27 cellular contexts compared by ENCODE assay signal in the genomic region with DNA sequence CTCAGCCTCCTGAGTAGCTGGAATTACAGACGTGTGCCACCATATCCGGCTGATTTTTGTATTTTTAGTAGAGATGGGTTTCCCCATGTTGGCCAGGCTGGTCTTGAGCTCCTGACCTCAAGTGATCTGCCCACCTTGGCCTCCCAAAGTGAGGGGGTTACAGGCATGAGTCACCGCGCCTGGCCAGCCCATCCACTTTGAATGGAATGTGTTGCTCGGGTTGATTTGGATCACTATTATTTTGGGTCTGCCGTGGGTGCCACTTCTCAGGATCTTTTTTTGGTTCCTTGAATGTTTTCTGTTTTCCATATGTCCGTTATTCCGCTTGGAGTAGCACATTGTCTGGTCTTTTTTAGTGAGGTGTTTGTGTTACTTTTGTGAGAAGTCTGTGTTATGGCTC.
"Had no signal": no experiment of that assay in that cellular context is flagged by ENCODE, and none has a peak within 500 bp of the region (broad histone marks: within the 10 kb centered on the region; RNA-seq: fewer than 3 reads in every experiment).

No MANE protein-coding gene starts in this region.

- DNase-seq: activated CD4-positive, alpha-beta memory T cell treated with anti-CD3 and anti-CD28 coated beads, Interleukin-2, amount 10 ng/mL, durations not matched to agents 7 days and 5 days; activated CD4-positive, alpha-beta T cell treated with anti-CD3 and anti-CD28 coated beads for 1 hour; activated CD4-positive, alpha-beta T cell treated with anti-CD3 and anti-CD28 coated beads for 48 hours; activated CD4-positive, CD25-positive, alpha-beta regulatory T cell; activated CD8-positive, alpha-beta memory T cell treated with anti-CD3 and anti-CD28 coated beads for 24 hours; activated CD8-positive, alpha-beta memory T cell treated with anti-CD3 and anti-CD28 coated beads, Interleukin-2, amount 10 ng/mL, durations not matched to agents 7 days and 5 days; activated effector memory CD4-positive, alpha-beta T cell treated with anti-CD3 and anti-CD28 coated beads, Interleukin-2, amount 50 U/mL, for 16 hours; activated naive CD4-positive, alpha-beta T cell; activated T-cell treated with anti-CD3 and anti-CD28 coated beads, Interleukin-2, amount 50 U/mL, for 1 hour; activated T-cell treated with anti-CD3 and anti-CD28 coated beads, Interleukin-2, amount 50 U/mL, for 72 hours; adrenal gland; caudate nucleus; cerebellar nuclear complex; KBM-7; NCI-H1105; NCI-H1436; NCI-H1694 treated with DMSO at 0.1 percent for 48 hours; NCI-H2029; NCI-H345; NCI-H524 treated with DMSO at 0.1 percent for 48 hours; RPMI8226; T1000; WERI-Rb-1 had no signal

- H3K27ac ChIP-seq: adrenal gland, SK-N-MC, WERI-Rb-1 had no signal

- H3K9me3 Mint-ChIP-seq: activated CD4-positive, alpha-beta memory T cell treated with anti-CD3 and anti-CD28 coated beads, Interleukin-2, amount 10 ng/mL, durations not matched to agents 7 days and 5 days; activated naive CD4-positive, alpha-beta T cell treated with anti-CD3 and anti-CD28 coated beads, Interleukin-2, amount 50 U/mL, for 24 hours; activated T-cell treated with anti-CD3 and anti-CD28 coated beads, Interleukin-2, amount 50 U/mL, for 72 hours; activated T-helper 17 cell treated with anti-CD3 and anti-CD28 coated beads, Interleukin-2, amount 50 U/mL, for 72 hours had no signal

- H3K4me1 ChIP-seq: adrenal gland had no signal

- H3K9me3 ChIP-seq: adrenal gland had no signal

- H3K27me3 Mint-ChIP-seq: activated CD4-positive, alpha-beta memory T cell treated with anti-CD3 and anti-CD28 coated beads, Interleukin-2, amount 10 ng/mL, durations not matched to agents 7 days and 5 days; activated CD8-positive, alpha-beta memory T cell treated with anti-CD3 and anti-CD28 coated beads, Interleukin-2, amount 10 ng/mL, durations not matched to agents 7 days and 5 days; activated naive CD4-positive, alpha-beta T cell treated with anti-CD3 and anti-CD28 coated beads, Interleukin-2, amount 50 U/mL, for 24 hours; activated T-helper 17 cell treated with anti-CD3 and anti-CD28 coated beads, Interleukin-2, amount 50 U/mL, for 72 hours had no signal

- H3K4me3 ChIP-seq: adrenal gland, SK-N-MC had no signal

- H3K27ac Mint-ChIP-seq: activated CD4-positive, alpha-beta memory T cell treated with anti-CD3 and anti-CD28 coated beads, Interleukin-2, amount 10 ng/mL, durations not matched to agents 7 days and 5 days; activated CD8-positive, alpha-beta memory T cell treated with anti-CD3 and anti-CD28 coated beads, Interleukin-2, amount 10 ng/mL, durations not matched to agents 7 days and 5 days; activated naive CD4-positive, alpha-beta T cell treated with anti-CD3 and anti-CD28 coated beads, Interleukin-2, amount 50 U/mL, for 24 hours; activated T-cell treated with anti-CD3 and anti-CD28 coated beads, Interleukin-2, amount 50 U/mL, for 72 hours; activated T-helper 17 cell treated with anti-CD3 and anti-CD28 coated beads, Interleukin-2, amount 50 U/mL, for 72 hours had no signal

- H3K4me1 Mint-ChIP-seq: brain had no signal

- H3K4me3 Mint-ChIP-seq: activated CD4-positive, alpha-beta memory T cell treated with anti-CD3 and anti-CD28 coated beads, Interleukin-2, amount 10 ng/mL, durations not matched to agents 7 days and 5 days; activated CD8-positive, alpha-beta memory T cell treated with anti-CD3 and anti-CD28 coated beads, Interleukin-2, amount 10 ng/mL, durations not matched to agents 7 days and 5 days; activated naive CD4-positive, alpha-beta T cell treated with anti-CD3 and anti-CD28 coated beads, Interleukin-2, amount 50 U/mL, for 24 hours; activated T-cell treated with anti-CD3 and anti-CD28 coated beads, Interleukin-2, amount 50 U/mL, for 72 hours; activated T-helper 17 cell treated with anti-CD3 and anti-CD28 coated beads, Interleukin-2, amount 50 U/mL, for 72 hours; brain had no signal
